ENCODE assay signal across 2 cellular contexts in the genomic region with DNA sequence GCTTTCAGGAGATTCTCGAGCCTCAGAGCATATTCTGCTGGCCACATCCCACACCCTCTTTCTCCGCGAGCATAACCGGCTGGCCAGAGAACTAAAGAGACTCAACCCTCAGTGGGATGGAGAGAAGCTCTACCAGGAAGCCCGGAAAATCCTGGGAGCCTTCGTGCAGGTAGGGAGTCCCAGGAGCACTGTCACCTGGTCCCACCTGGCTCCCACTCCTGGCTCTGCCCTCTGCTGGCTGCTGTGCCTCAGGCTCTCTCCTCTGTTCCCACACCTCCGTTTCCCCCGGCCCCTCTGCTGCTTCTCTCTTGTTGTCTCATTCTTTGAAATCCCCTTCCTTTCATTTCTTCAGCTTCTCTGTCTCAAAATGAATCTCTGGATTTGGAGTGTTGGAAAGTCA.
TF ChIP-seq lines count a peak whose summit lies in the region.

No MANE protein-coding gene starts in this region.

TF ChIP-seq in A549, 52 proteins besides CTCF, POLR2A, EP300 and RAD21:
- TF ChIP-seq EHMT2 (IDR thresholded peaks at IDR 0.05; ENCODE audit: low read depth) (no peak), HEYL (CRISPR knock-in tag; IDR thresholded peaks at IDR 0.05) (no peak), JUN (IDR thresholded peaks at IDR 0.05) (no peak), RFX5 (IDR thresholded peaks at IDR 0.05) (no peak), CBX2 (IDR thresholded peaks at IDR 0.05; ENCODE audit: borderline replicate concordance, low read depth) (no peak), JUNB (IDR thresholded peaks at IDR 0.05) (no peak), FOSL2 (IDR thresholded peaks at IDR 0.05) (no peak), FOSL2 (CRISPR knock-in tag; IDR thresholded peaks at IDR 0.05) (no peak), CEBPB (IDR thresholded peaks at IDR 0.05) (no peak), ZC3H11A (IDR thresholded peaks at IDR 0.05) (no peak), TFCP2L1 (CRISPR knock-in tag; IDR thresholded peaks at IDR 0.05) (no peak), NR3C1 (IDR thresholded peaks at IDR 0.05) (no peak), CHD2 (IDR thresholded peaks at IDR 0.05; ENCODE audit: low read length, partially characterized antibody) (no peak), ZSCAN20 (CRISPR knock-in tag; IDR thresholded peaks at IDR 0.05) (no peak), RNF2 (IDR thresholded peaks at IDR 0.05; ENCODE audit: borderline replicate concordance, low read depth) (no peak), KDM5A (IDR thresholded peaks at IDR 0.05) (no peak), NPAS2 (CRISPR knock-in tag; IDR thresholded peaks at IDR 0.05; ENCODE audit: borderline replicate concordance) (no peak), GATA3 (IDR thresholded peaks at IDR 0.05; ENCODE audit: borderline replicate concordance) (no peak)
- TF ChIP-seq, protein P1, sequence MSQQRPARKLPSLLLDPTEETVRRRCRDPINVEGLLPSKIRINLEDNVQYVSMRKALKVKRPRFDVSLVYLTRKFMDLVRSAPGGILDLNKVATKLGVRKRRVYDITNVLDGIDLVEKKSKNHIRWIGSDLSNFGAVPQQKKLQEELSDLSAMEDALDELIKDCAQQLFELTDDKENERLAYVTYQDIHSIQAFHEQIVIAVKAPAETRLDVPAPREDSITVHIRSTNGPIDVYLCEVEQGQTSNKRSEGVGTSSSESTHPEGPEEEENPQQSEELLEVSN (IDR thresholded peaks at IDR 0.05; ENCODE audit: borderline replicate concordance, low read depth): no peak
- TF ChIP-seq, protein P2, sequence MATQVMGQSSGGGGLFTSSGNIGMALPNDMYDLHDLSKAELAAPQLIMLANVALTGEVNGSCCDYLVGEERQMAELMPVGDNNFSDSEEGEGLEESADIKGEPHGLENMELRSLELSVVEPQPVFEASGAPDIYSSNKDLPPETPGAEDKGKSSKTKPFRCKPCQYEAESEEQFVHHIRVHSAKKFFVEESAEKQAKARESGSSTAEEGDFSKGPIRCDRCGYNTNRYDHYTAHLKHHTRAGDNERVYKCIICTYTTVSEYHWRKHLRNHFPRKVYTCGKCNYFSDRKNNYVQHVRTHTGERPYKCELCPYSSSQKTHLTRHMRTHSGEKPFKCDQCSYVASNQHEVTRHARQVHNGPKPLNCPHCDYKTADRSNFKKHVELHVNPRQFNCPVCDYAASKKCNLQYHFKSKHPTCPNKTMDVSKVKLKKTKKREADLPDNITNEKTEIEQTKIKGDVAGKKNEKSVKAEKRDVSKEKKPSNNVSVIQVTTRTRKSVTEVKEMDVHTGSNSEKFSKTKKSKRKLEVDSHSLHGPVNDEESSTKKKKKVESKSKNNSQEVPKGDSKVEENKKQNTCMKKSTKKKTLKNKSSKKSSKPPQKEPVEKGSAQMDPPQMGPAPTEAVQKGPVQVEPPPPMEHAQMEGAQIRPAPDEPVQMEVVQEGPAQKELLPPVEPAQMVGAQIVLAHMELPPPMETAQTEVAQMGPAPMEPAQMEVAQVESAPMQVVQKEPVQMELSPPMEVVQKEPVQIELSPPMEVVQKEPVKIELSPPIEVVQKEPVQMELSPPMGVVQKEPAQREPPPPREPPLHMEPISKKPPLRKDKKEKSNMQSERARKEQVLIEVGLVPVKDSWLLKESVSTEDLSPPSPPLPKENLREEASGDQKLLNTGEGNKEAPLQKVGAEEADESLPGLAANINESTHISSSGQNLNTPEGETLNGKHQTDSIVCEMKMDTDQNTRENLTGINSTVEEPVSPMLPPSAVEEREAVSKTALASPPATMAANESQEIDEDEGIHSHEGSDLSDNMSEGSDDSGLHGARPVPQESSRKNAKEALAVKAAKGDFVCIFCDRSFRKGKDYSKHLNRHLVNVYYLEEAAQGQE (IDR thresholded peaks at IDR 0.05): no peak

TF ChIP-seq in WTC11, 78 proteins besides CTCF, POLR2A, EP300 and RAD21:
- TF ChIP-seq NR2C2 (CRISPR knock-in tag; IDR thresholded peaks at IDR 0.05) (no peak), ETV6 (CRISPR knock-in tag; IDR thresholded peaks at IDR 0.05) (0 out of 2 replicates have a peak, but pooled peaks have one; percentile 26), TP53 (CRISPR knock-in tag; IDR thresholded peaks at IDR 0.05) (0 out of 2 replicates have a peak, but pooled peaks have one; percentile 31), CREM (CRISPR knock-in tag; IDR thresholded peaks at IDR 0.05) (no peak), ZNF671 (CRISPR knock-in tag; IDR thresholded peaks at IDR 0.05) (no peak), ZNF263 (CRISPR knock-in tag; IDR thresholded peaks at IDR 0.05; ENCODE audit: low read depth) (peak; percentile 86)
- TF ChIP-seq, protein P3, sequence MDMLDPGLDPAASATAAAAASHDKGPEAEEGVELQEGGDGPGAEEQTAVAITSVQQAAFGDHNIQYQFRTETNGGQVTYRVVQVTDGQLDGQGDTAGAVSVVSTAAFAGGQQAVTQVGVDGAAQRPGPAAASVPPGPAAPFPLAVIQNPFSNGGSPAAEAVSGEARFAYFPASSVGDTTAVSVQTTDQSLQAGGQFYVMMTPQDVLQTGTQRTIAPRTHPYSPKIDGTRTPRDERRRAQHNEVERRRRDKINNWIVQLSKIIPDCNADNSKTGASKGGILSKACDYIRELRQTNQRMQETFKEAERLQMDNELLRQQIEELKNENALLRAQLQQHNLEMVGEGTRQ (CRISPR knock-in tag; IDR thresholded peaks at IDR 0.05): peak; percentile 39; the same call in 1 of the 2 replicates
- TF ChIP-seq, protein P4, sequence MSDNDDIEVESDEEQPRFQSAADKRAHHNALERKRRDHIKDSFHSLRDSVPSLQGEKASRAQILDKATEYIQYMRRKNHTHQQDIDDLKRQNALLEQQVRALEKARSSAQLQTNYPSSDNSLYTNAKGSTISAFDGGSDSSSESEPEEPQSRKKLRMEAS (CRISPR knock-in tag; IDR thresholded peaks at IDR 0.05): peak; percentile 64; the same call in 1 of the 2 replicates
- TF ChIP-seq, protein P5, sequence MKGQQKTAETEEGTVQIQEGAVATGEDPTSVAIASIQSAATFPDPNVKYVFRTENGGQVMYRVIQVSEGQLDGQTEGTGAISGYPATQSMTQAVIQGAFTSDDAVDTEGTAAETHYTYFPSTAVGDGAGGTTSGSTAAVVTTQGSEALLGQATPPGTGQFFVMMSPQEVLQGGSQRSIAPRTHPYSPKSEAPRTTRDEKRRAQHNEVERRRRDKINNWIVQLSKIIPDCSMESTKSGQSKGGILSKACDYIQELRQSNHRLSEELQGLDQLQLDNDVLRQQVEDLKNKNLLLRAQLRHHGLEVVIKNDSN (CRISPR knock-in tag; IDR thresholded peaks at IDR 0.05): peak; percentile 24; the same call in 1 of the 2 replicates
- TF ChIP-seq, protein P6, sequence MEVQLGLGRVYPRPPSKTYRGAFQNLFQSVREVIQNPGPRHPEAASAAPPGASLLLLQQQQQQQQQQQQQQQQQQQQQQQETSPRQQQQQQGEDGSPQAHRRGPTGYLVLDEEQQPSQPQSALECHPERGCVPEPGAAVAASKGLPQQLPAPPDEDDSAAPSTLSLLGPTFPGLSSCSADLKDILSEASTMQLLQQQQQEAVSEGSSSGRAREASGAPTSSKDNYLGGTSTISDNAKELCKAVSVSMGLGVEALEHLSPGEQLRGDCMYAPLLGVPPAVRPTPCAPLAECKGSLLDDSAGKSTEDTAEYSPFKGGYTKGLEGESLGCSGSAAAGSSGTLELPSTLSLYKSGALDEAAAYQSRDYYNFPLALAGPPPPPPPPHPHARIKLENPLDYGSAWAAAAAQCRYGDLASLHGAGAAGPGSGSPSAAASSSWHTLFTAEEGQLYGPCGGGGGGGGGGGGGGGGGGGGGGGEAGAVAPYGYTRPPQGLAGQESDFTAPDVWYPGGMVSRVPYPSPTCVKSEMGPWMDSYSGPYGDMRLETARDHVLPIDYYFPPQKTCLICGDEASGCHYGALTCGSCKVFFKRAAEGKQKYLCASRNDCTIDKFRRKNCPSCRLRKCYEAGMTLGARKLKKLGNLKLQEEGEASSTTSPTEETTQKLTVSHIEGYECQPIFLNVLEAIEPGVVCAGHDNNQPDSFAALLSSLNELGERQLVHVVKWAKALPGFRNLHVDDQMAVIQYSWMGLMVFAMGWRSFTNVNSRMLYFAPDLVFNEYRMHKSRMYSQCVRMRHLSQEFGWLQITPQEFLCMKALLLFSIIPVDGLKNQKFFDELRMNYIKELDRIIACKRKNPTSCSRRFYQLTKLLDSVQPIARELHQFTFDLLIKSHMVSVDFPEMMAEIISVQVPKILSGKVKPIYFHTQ (CRISPR knock-in tag; IDR thresholded peaks at IDR 0.05): no peak
